ENCODE assay signal across 27 cellular contexts in genomic region chr5:35484241-35484640, GRCh38.
DNase-seq lines count a peak whose midpoint lies in the region; ATAC-seq and TF ChIP-seq lines count a peak whose summit lies in the region.
"Had no signal": no experiment of that assay in that cellular context is flagged by ENCODE, and none has a peak within 500 bp of the region (broad histone marks: within the 10 kb centered on the region; RNA-seq: fewer than 3 reads in every experiment).

No MANE protein-coding gene starts in this region.

- no peaks in the 10 kb centered on the region for H3K36me3 ChIP-seq in right lobe of liver
- H3K36me3 ChIP-seq: BLaER1 treated with 17β-estradiol and CSF1 and Interleukin-3, amounts not matched to agents 10 nM and 100 nM; heart right ventricle; neural progenitor cell had no signal

- peak; percentile 31 for DNase-seq in MV-4-11 (lab: John Stamatoyannopoulos, UW)
- no peak for DNase-seq in right lobe of liver
- no peak for DNase-seq in NCI-H748 treated with DMSO at 0.1 percent for 48 hours (lab: John Stamatoyannopoulos, UW)
- DNase-seq in NCI-H2107 treated with DMSO at 0.1 percent for 48 hours (lab: John Stamatoyannopoulos, UW; ENCODE audit: unreplicated experiment) = no peak
- DNase-seq in OCI-M2 (lab: John Stamatoyannopoulos, UW; ENCODE audit: unreplicated experiment) = no peak
- DNase-seq: activated CD4-positive, alpha-beta T cell treated with anti-CD3 and anti-CD28 coated beads, Interleukin-2, amount 50 U/mL, for 1 hour; activated T-cell treated with anti-CD3 and anti-CD28 coated beads, Interleukin-2, amount 50 U/mL, for 48 hours; Calu3; endodermal cell; foreskin fibroblast; heart right ventricle; left colon; NCI-H1417; NCI-H2081; NCI-H345; posterior cingulate gyrus; right cardiac atrium; SK-N-SH; stimulated activated CD4-positive, alpha-beta T cell treated with anti-CD3 and anti-CD28 coated beads, Interleukin-2, amount 100 ng/mL, for 48 hours; substantia nigra had no signal

- peak overlapping the region; percentile 35 to 81 (median 54) for H3K27ac ChIP-seq in right lobe of liver
- H3K27ac ChIP-seq: neural progenitor cell had no signal

- TF ChIP-seq POLR2A in right lobe of liver (IDR thresholded peaks at IDR 0.05) = no peak

- peak overlapping the region in 1 of 3 donors; percentile 9 for H3K4me3 ChIP-seq in right lobe of liver
- H3K4me3 ChIP-seq: BLaER1 treated with 17β-estradiol and CSF1 and Interleukin-3, amounts not matched to agents 10 nM and 100 nM; heart right ventricle; neural progenitor cell had no signal

- TF ChIP-seq CTCF in right lobe of liver (IDR thresholded peaks at IDR 0.05) = no peak

- intact Hi-C loops in right lobe of liver (cut with DNase I) = no loop called here

- H3K4me1 ChIP-seq in right lobe of liver = peaks cover 0 to 44% (median 15%) of the 10 kb centered on the region in 4 donors
- H3K4me1 ChIP-seq: neural progenitor cell had no signal

- no peaks in the 10 kb centered on the region for H3K9me3 ChIP-seq in right lobe of liver
- H3K9me3 ChIP-seq: heart right ventricle, SK-N-SH had no signal

- no peaks in the 10 kb centered on the region for H3K27me3 ChIP-seq in right lobe of liver
- H3K27me3 ChIP-seq: BLaER1 treated with 17β-estradiol and CSF1 and Interleukin-3, amounts not matched to agents 10 nM and 100 nM; heart right ventricle; neural progenitor cell had no signal

- peak; percentile 55 for ATAC-seq in GM18511 (IDR thresholded peaks at IDR 0.05; ENCODE audit: unreplicated experiment)
- ATAC-seq in HG02759 (IDR thresholded peaks at IDR 0.05; ENCODE audit: unreplicated experiment) = peak; percentile 45
- peak; percentile 20 to 52 (median 48) for ATAC-seq in right lobe of liver
- no peak for ATAC-seq in HG03439 (IDR thresholded peaks at IDR 0.05; ENCODE audit: unreplicated experiment)
- ATAC-seq: esophagus mucosa, heart right ventricle, left colon, right cardiac atrium, WTC11 had no signal
